Comparison of ENCODE assay signal across 7 cellular contexts in the genomic region with DNA sequence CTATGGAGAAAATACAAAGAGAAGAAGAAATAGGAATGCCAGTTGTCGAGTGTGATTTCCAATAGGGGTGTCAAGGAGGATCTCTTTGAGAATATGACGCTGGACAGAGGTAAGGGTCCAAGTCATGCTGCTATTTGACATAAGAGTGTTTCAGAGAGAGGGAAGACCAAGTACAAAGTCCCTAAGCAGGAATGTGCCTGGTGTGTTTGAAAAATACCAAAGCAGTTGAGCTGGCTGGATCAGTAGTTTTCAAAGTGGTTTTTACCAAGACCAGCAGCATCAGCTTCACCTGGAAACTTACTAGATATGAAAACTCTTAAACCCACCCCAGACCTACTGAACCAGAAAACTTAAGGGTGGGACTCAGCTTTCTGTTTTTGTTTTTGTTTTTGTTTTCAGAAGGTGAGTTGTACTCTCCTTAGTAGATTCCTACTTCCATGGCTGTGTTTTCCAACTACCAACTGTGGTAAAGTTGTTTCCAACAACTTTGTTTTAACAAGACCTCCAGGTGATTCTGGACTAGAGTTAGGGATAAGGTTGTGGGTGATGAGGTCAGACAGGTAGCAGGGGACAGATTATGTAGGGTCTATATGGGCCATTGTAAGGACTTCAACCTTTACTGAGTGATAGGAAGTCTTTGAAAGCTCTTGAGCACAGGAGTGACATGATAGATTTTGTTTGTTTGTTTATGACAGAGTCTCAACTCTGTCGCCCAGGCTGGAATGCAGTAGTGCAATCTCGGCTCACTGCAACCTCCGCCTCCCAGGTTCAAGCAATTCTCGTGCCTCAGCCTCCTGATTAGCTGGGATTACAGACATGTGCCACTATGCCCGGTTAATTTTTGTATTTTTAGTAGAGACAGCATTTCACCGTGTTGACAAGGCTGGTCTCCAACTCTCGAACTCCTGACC. TPM values are rescaled to one million over a fixed set of nuclear protein-coding genes. Genes with fewer than 3 reads are reported as not detected.
"Had no signal": no experiment of that assay in that cellular context is flagged by ENCODE, and none has a peak within 500 bp of the region (broad histone marks: within the 10 kb centered on the region; RNA-seq: fewer than 3 reads in every experiment).

No MANE protein-coding gene starts in this region.

- H2AFZ ChIP-seq: GM23248 had no signal

- H3K27ac ChIP-seq: GM23248 had no signal

- H3K36me3 ChIP-seq: HAP-1 had no signal

- H3K9me3 ChIP-seq: HAP-1 had no signal

- H3K9ac ChIP-seq: GM23248 had no signal

- H3K4me3 ChIP-seq: GM23248, HAP-1, K562 had no signal

- DNase-seq: GM23248, GOT3, H7, IMR-90, KG1 had no signal

- H3K4me1 ChIP-seq: HAP-1 had no signal

RNA-seq across cellular contexts. Expression of gene GJA9, which starts 7.3 kb away (rescaled TPM):
- polyA plus RNA-seq: GM23248, IMR-90, K562 had no signal

RNA-seq across cellular contexts. Expression of gene RHBDL2, which starts 53.0 kb away (rescaled TPM):
- polyA plus RNA-seq: K562 had no signal
